In the genomic region with DNA sequence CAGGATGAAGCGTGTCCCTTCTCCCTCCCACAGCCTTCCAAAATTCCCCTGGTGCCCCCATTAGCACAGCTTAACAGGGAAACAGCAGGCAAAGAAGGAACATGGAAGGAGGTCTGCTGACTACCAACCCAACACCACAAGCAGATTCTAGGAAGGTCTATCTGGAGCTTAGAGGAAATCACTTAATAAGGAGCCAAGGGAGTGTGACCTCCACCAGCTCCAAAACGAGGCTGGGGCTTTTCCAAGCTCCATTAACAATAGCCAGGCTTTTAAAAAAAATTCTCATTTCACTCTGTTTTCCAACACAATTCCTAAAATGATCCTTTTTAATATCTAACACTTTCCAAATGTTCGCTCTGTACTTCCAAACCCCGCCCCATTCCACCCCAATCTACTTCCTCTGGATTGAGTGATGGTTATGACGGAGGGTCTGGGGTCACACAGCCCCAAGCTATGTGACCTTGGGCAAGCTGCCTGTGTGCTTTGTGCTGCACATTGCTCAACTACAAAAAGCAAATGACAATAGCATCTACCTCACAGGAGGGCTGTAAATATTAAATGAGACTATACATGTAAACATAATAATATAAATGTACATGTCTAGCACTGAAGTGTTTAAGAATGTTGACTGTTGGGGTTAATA, we compare ENCODE assay signal across 1 cellular context.
TF ChIP-seq lines count a peak whose summit lies in the region.

No MANE protein-coding gene starts in this region.

TF ChIP-seq in HepG2, 621 proteins besides CTCF, POLR2A, EP300 and RAD21 (continued from another document and continues in another):
- TF ChIP-seq, protein P1, sequence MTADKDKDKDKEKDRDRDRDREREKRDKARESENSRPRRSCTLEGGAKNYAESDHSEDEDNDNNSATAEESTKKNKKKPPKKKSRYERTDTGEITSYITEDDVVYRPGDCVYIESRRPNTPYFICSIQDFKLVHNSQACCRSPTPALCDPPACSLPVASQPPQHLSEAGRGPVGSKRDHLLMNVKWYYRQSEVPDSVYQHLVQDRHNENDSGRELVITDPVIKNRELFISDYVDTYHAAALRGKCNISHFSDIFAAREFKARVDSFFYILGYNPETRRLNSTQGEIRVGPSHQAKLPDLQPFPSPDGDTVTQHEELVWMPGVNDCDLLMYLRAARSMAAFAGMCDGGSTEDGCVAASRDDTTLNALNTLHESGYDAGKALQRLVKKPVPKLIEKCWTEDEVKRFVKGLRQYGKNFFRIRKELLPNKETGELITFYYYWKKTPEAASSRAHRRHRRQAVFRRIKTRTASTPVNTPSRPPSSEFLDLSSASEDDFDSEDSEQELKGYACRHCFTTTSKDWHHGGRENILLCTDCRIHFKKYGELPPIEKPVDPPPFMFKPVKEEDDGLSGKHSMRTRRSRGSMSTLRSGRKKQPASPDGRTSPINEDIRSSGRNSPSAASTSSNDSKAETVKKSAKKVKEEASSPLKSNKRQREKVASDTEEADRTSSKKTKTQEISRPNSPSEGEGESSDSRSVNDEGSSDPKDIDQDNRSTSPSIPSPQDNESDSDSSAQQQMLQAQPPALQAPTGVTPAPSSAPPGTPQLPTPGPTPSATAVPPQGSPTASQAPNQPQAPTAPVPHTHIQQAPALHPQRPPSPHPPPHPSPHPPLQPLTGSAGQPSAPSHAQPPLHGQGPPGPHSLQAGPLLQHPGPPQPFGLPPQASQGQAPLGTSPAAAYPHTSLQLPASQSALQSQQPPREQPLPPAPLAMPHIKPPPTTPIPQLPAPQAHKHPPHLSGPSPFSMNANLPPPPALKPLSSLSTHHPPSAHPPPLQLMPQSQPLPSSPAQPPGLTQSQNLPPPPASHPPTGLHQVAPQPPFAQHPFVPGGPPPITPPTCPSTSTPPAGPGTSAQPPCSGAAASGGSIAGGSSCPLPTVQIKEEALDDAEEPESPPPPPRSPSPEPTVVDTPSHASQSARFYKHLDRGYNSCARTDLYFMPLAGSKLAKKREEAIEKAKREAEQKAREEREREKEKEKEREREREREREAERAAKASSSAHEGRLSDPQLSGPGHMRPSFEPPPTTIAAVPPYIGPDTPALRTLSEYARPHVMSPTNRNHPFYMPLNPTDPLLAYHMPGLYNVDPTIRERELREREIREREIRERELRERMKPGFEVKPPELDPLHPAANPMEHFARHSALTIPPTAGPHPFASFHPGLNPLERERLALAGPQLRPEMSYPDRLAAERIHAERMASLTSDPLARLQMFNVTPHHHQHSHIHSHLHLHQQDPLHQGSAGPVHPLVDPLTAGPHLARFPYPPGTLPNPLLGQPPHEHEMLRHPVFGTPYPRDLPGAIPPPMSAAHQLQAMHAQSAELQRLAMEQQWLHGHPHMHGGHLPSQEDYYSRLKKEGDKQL (CRISPR knock-in tag; IDR thresholded peaks at IDR 0.05; ENCODE audit: low read depth) = peak; percentile 67; the same call in 1 of the 2 replicates
- TF ChIP-seq, protein P2, sequence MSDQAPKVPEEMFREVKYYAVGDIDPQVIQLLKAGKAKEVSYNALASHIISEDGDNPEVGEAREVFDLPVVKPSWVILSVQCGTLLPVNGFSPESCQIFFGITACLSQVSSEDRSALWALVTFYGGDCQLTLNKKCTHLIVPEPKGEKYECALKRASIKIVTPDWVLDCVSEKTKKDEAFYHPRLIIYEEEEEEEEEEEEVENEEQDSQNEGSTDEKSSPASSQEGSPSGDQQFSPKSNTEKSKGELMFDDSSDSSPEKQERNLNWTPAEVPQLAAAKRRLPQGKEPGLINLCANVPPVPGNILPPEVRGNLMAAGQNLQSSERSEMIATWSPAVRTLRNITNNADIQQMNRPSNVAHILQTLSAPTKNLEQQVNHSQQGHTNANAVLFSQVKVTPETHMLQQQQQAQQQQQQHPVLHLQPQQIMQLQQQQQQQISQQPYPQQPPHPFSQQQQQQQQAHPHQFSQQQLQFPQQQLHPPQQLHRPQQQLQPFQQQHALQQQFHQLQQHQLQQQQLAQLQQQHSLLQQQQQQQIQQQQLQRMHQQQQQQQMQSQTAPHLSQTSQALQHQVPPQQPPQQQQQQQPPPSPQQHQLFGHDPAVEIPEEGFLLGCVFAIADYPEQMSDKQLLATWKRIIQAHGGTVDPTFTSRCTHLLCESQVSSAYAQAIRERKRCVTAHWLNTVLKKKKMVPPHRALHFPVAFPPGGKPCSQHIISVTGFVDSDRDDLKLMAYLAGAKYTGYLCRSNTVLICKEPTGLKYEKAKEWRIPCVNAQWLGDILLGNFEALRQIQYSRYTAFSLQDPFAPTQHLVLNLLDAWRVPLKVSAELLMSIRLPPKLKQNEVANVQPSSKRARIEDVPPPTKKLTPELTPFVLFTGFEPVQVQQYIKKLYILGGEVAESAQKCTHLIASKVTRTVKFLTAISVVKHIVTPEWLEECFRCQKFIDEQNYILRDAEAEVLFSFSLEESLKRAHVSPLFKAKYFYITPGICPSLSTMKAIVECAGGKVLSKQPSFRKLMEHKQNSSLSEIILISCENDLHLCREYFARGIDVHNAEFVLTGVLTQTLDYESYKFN (CRISPR knock-in tag; conservative IDR thresholded peaks at IDR 0.05) = peak; percentile 80
- peak; percentile 79 for TF ChIP-seq ESRRA (CRISPR knock-in tag; IDR thresholded peaks at IDR 0.05; ENCODE audit: low read depth)
- peak; percentile 63 for TF ChIP-seq SAP130 (CRISPR knock-in tag; IDR thresholded peaks at IDR 0.05; ENCODE audit: low read depth)
- peak; percentile 42; the same call in 1 of the 2 replicates for TF ChIP-seq KDM2A (CRISPR knock-in tag; IDR thresholded peaks at IDR 0.05; ENCODE audit: borderline replicate concordance, low read depth)
- no peak for TF ChIP-seq KLF9 (CRISPR knock-in tag; IDR thresholded peaks at IDR 0.05; ENCODE audit: low read depth)
- TF ChIP-seq, protein P3, sequence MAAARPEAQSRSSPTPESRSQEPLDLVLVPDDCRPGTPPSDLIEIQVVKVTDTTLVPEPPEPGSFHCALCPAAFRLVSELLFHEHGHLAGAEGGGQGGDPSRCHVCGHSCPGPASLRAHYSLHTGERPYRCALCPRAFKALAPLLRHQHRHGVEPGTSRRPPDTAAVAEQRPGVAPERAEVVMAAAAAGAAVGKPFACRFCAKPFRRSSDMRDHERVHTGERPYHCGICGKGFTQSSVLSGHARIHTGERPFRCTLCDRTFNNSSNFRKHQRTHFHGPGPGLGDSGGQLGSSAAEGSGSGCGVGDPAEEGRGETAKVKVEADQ (CRISPR knock-in tag; IDR thresholded peaks at IDR 0.05; ENCODE audit: borderline replicate concordance) = no peak
- peak; percentile 62 to 72 for TF ChIP-seq NR2F1 (CRISPR knock-in tag; IDR thresholded peaks at IDR 0.05)
- TF ChIP-seq, protein P4, sequence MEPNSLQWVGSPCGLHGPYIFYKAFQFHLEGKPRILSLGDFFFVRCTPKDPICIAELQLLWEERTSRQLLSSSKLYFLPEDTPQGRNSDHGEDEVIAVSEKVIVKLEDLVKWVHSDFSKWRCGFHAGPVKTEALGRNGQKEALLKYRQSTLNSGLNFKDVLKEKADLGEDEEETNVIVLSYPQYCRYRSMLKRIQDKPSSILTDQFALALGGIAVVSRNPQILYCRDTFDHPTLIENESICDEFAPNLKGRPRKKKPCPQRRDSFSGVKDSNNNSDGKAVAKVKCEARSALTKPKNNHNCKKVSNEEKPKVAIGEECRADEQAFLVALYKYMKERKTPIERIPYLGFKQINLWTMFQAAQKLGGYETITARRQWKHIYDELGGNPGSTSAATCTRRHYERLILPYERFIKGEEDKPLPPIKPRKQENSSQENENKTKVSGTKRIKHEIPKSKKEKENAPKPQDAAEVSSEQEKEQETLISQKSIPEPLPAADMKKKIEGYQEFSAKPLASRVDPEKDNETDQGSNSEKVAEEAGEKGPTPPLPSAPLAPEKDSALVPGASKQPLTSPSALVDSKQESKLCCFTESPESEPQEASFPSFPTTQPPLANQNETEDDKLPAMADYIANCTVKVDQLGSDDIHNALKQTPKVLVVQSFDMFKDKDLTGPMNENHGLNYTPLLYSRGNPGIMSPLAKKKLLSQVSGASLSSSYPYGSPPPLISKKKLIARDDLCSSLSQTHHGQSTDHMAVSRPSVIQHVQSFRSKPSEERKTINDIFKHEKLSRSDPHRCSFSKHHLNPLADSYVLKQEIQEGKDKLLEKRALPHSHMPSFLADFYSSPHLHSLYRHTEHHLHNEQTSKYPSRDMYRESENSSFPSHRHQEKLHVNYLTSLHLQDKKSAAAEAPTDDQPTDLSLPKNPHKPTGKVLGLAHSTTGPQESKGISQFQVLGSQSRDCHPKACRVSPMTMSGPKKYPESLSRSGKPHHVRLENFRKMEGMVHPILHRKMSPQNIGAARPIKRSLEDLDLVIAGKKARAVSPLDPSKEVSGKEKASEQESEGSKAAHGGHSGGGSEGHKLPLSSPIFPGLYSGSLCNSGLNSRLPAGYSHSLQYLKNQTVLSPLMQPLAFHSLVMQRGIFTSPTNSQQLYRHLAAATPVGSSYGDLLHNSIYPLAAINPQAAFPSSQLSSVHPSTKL (CRISPR knock-in tag; IDR thresholded peaks at IDR 0.05) = peak; percentile 96
- TF ChIP-seq, protein P5, sequence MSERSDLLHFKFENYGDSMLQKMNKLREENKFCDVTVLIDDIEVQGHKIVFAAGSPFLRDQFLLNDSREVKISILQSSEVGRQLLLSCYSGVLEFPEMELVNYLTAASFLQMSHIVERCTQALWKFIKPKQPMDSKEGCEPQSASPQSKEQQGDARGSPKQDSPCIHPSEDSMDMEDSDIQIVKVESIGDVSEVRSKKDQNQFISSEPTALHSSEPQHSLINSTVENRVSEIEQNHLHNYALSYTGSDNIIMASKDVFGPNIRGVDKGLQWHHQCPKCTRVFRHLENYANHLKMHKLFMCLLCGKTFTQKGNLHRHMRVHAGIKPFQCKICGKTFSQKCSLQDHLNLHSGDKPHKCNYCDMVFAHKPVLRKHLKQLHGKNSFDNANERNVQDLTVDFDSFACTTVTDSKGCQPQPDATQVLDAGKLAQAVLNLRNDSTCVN (CRISPR knock-in tag; IDR thresholded peaks at IDR 0.05; ENCODE audit: borderline replicate concordance) = 0 out of 2 replicates have a peak, but pooled peaks have one; percentile 10
- peak; percentile 93 for TF ChIP-seq CEBPB (IDR thresholded peaks at IDR 0.05; ENCODE audit: borderline replicate concordance, low read depth, low read length)
- TF ChIP-seq RXRB (CRISPR knock-in tag; IDR thresholded peaks at IDR 0.05; ENCODE audit: borderline replicate concordance) = peak; percentile 73; the same call in 1 of the 2 replicates
- TF ChIP-seq, protein P6, sequence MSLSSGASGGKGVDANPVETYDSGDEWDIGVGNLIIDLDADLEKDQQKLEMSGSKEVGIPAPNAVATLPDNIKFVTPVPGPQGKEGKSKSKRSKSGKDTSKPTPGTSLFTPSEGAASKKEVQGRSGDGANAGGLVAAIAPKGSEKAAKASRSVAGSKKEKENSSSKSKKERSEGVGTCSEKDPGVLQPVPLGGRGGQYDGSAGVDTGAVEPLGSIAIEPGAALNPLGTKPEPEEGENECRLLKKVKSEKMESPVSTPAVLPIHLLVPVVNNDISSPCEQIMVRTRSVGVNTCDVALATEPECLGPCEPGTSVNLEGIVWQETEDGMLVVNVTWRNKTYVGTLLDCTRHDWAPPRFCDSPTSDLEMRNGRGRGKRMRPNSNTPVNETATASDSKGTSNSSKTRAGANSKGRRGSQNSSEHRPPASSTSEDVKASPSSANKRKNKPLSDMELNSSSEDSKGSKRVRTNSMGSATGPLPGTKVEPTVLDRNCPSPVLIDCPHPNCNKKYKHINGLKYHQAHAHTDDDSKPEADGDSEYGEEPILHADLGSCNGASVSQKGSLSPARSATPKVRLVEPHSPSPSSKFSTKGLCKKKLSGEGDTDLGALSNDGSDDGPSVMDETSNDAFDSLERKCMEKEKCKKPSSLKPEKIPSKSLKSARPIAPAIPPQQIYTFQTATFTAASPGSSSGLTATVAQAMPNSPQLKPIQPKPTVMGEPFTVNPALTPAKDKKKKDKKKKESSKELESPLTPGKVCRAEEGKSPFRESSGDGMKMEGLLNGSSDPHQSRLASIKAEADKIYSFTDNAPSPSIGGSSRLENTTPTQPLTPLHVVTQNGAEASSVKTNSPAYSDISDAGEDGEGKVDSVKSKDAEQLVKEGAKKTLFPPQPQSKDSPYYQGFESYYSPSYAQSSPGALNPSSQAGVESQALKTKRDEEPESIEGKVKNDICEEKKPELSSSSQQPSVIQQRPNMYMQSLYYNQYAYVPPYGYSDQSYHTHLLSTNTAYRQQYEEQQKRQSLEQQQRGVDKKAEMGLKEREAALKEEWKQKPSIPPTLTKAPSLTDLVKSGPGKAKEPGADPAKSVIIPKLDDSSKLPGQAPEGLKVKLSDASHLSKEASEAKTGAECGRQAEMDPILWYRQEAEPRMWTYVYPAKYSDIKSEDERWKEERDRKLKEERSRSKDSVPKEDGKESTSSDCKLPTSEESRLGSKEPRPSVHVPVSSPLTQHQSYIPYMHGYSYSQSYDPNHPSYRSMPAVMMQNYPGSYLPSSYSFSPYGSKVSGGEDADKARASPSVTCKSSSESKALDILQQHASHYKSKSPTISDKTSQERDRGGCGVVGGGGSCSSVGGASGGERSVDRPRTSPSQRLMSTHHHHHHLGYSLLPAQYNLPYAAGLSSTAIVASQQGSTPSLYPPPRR (CRISPR knock-in tag; IDR thresholded peaks at IDR 0.05; ENCODE audit: borderline replicate concordance) = peak; percentile 75; the same call in 1 of the 2 replicates
- TF ChIP-seq, protein P7, sequence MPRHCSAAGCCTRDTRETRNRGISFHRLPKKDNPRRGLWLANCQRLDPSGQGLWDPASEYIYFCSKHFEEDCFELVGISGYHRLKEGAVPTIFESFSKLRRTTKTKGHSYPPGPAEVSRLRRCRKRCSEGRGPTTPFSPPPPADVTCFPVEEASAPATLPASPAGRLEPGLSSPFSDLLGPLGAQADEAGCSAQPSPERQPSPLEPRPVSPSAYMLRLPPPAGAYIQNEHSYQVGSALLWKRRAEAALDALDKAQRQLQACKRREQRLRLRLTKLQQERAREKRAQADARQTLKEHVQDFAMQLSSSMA (CRISPR knock-in tag; IDR thresholded peaks at IDR 0.05) = 0 out of 2 replicates have a peak, but pooled peaks have one; percentile 61
- TF ChIP-seq CCDC6 (CRISPR knock-in tag; IDR thresholded peaks at IDR 0.05) = peak; percentile 72; the same call in 1 of the 2 replicates
- TF ChIP-seq RFXANK (CRISPR knock-in tag; IDR thresholded peaks at IDR 0.05) = no peak
- peak; percentile 63; the same call in 1 of the 2 replicates for TF ChIP-seq ERF (CRISPR knock-in tag; IDR thresholded peaks at IDR 0.05)
- peak; percentile 64; the same call in 1 of the 2 replicates for TF ChIP-seq ZNF292 (CRISPR knock-in tag; IDR thresholded peaks at IDR 0.05; ENCODE audit: borderline replicate concordance, low read depth)
- TF ChIP-seq NFIC (IDR thresholded peaks at IDR 0.05; ENCODE audit: low read length) = peak; percentile 55; the same call in 1 of the 2 replicates
- peak; percentile 28; the same call in 1 of the 2 replicates for TF ChIP-seq PPARG (CRISPR knock-in tag; conservative IDR thresholded peaks at IDR 0.05)
- peak; percentile 77 for TF ChIP-seq ZNF331 (CRISPR knock-in tag; IDR thresholded peaks at IDR 0.05)
- TF ChIP-seq EHMT2 (IDR thresholded peaks at IDR 0.05; ENCODE audit: borderline replicate concordance, low read depth, low read length) = no peak
